8 cellular contexts compared by ENCODE assay signal in genomic region chr21:46459024-46459355, GRCh38. TPM values are rescaled to one million over a fixed set of nuclear protein-coding genes. Genes with fewer than 3 reads are reported as not detected.
DNase-seq lines count a peak whose midpoint lies in the region; ATAC-seq and TF ChIP-seq lines count a peak whose summit lies in the region.

No MANE protein-coding gene starts in this region.

- H3K4me3 Mint-ChIP-seq in effector memory CD8-positive, alpha-beta T cell, result peak overlapping the region; percentile 91 to 95
- peak overlapping the region; percentile 84 for H3K4me3 Mint-ChIP-seq in neural crest cell

- H3K27me3 Mint-ChIP-seq in effector memory CD8-positive, alpha-beta T cell, result no peaks in the 10 kb centered on the region
- no peaks in the 10 kb centered on the region for H3K27me3 Mint-ChIP-seq in neural crest cell (ENCODE audit: low read depth)

- peak overlapping the region in 1 of 2 donors; percentile 86 for H3K27ac Mint-ChIP-seq in effector memory CD8-positive, alpha-beta T cell
- no peak overlapping the region for H3K27ac Mint-ChIP-seq in neural crest cell (ENCODE audit: unreplicated experiment)

- H3K4me3 ChIP-seq in NB4 (ENCODE audit: low read depth, low read length), result peak overlapping the region; percentile 63

- TF ChIP-seq POLR2A in NB4 (IDR thresholded peaks at IDR 0.05; ENCODE audit: extremely low read depth, insufficient read length), result no peak

- peaks cover 34 to 43% of the 10 kb centered on the region in 2 donors for H3K4me1 Mint-ChIP-seq in effector memory CD8-positive, alpha-beta T cell (ENCODE audit: low read depth in 2 of 2)
- peaks cover 48% of the 10 kb centered on the region for H3K4me1 Mint-ChIP-seq in neural crest cell

- no peak for ATAC-seq in effector memory CD8-positive, alpha-beta T cell (replicated peaks)
- no peak for ATAC-seq in HG03159 (IDR thresholded peaks at IDR 0.05; ENCODE audit: unreplicated experiment)

- H3K27ac ChIP-seq in C4-2B, result peak overlapping the region; percentile 99

- TF ChIP-seq CTCF in C4-2B (conservative IDR thresholded peaks at IDR 0.05) (no peak), NB4 (IDR thresholded peaks at IDR 0.05; ENCODE audit: low read depth, low read length) (no peak), neural crest cell (conservative IDR thresholded peaks at IDR 0.05) (no peak)

- H3K36me3 Mint-ChIP-seq in effector memory CD8-positive, alpha-beta T cell (ENCODE audit: insufficient read depth), result peaks cover 26% of the 10 kb centered on the region
- peaks cover 5% of the 10 kb centered on the region for H3K36me3 Mint-ChIP-seq in neural crest cell (ENCODE audit: low read depth)

- no peak for DNase-seq in NB4 (ENCODE audit: low read depth)
- DNase-seq in effector memory CD8-positive, alpha-beta T cell, result no peak
- no peak for DNase-seq in neural crest cell (ENCODE audit: low read depth, low spot score)
- no peak for DNase-seq in DMS79 (lab: John Stamatoyannopoulos, UW)
- no peak for DNase-seq in NCI-H2171 (lab: John Stamatoyannopoulos, UW)
- no peak for DNase-seq in foreskin melanocyte

- no peaks in the 10 kb centered on the region for H3K9me3 Mint-ChIP-seq in effector memory CD8-positive, alpha-beta T cell
- no peaks in the 10 kb centered on the region for H3K9me3 Mint-ChIP-seq in neural crest cell

RNA-seq across cellular contexts. Expression of gene DIP2A, which starts 0.3 kb away (rescaled TPM):
- 57.8 and 61.2 TPM in 2 replicates for total RNA-seq in neural crest cell
